1 cellular context compared by ENCODE assay signal in genomic region chr19:29837448-29837961, GRCh38.
A peak's percentile ranks its signal among the peaks of the same experiment; 100 is the strongest.
TF ChIP-seq lines count a peak whose summit lies in the region.

No MANE protein-coding gene starts in this region.

TF ChIP-seq in HepG2, 621 proteins besides CTCF, POLR2A, EP300 and RAD21 (continued from another document):
- TF ChIP-seq ZNF687 (CRISPR knock-in tag; IDR thresholded peaks at IDR 0.05) (peak; percentile 24; the same call in 1 of the 2 replicates), HNF4A (CRISPR knock-in tag; IDR thresholded peaks at IDR 0.05) (peak; percentile 52), NR2F6 (IDR thresholded peaks at IDR 0.05) (no peak), NR2F6 (CRISPR knock-in tag; IDR thresholded peaks at IDR 0.05) (peak; percentile 50; the same call in 1 of the 2 replicates), NFYB (CRISPR knock-in tag; IDR thresholded peaks at IDR 0.05) (no peak)
TF ChIP-seq in HepG2: peak in this region for 7.
